8 cellular contexts compared by ENCODE assay signal in genomic region chr17:80773243-80773991, GRCh38.
DNase-seq lines count a peak whose midpoint lies in the region; ATAC-seq, FAIRE-seq and TF ChIP-seq lines count a peak whose summit lies in the region.

No MANE protein-coding gene starts in this region.

- H3K27me3 Mint-ChIP-seq in CD8-positive, alpha-beta T cell (ENCODE audit: low read depth), result no peaks in the 10 kb centered on the region
- H3K27me3 Mint-ChIP-seq in nephron progenitor cell (ENCODE audit: low read depth, poor library complexity), result peaks cover 15% of the 10 kb centered on the region

- peaks cover 61% of the 10 kb centered on the region for H3K4me1 Mint-ChIP-seq in CD8-positive, alpha-beta T cell (ENCODE audit: low read depth)
- peaks cover 64% of the 10 kb centered on the region for H3K4me1 Mint-ChIP-seq in nephron progenitor cell

- no peaks in the 10 kb centered on the region for H3K9me3 Mint-ChIP-seq in CD8-positive, alpha-beta T cell
- no peaks in the 10 kb centered on the region for H3K9me3 Mint-ChIP-seq in nephron progenitor cell

- no peaks in the 10 kb centered on the region for H3K36me3 ChIP-seq in CD8-positive, alpha-beta T cell (ENCODE audit: insufficient read depth, low read length)

- peak overlapping the region; percentile 75 for H3K4me3 Mint-ChIP-seq in CD8-positive, alpha-beta T cell
- no peak overlapping the region for H3K4me3 Mint-ChIP-seq in nephron progenitor cell

- POLR2A ChIA-PET in CD8-positive, alpha-beta T cell (lab: Charles Lee), result interaction anchor here (1.2 to 1.8 kb wide), 2 partner anchors 10 to 319 kb away, joined by 4 to 13 read pairs; no protein-coding TSS in a partner anchor

- ATAC-seq in CD8-positive, alpha-beta T cell, result peak; percentile 81
- no peak for ATAC-seq in HG02870 (IDR thresholded peaks at IDR 0.05; ENCODE audit: unreplicated experiment)

- DNase-seq in CD8-positive, alpha-beta T cell, result peak in 1 of 7 experiments; percentile 56
- DNase-seq in NCI-H1092 treated with DMSO at 0.1 percent for 48 hours (lab: John Stamatoyannopoulos, UW), result peak; percentile 87
- DNase-seq in cerebellum (ENCODE audit: low spot score), result peak; percentile 88
- no peak for DNase-seq in nephron progenitor cell
- no peak for DNase-seq in activated gamma-delta T cell treated with Interleukin-2 at 50 U/mL for 16 hours
- no peak for DNase-seq in RCC 7860 (ENCODE audit: low spot score)
- DNase-seq in NCI-H128 (lab: John Stamatoyannopoulos, UW; ENCODE audit: unreplicated experiment), result no peak

- no peak for TF ChIP-seq CTCF in CD8-positive, alpha-beta T cell (IDR thresholded peaks at IDR 0.05)
- no peak for TF ChIP-seq CTCF in nephron progenitor cell (IDR thresholded peaks at IDR 0.05)

- peak overlapping the region; percentile 95 for H3K27ac Mint-ChIP-seq in CD8-positive, alpha-beta T cell
- H3K27ac Mint-ChIP-seq in nephron progenitor cell, result peak overlapping the region; percentile 98

- no peak overlapping the region for H3K27ac ChIP-seq in CD8-positive, alpha-beta T cell (ENCODE audit: low read depth, low read length)

- CTCF ChIA-PET in CD8-positive, alpha-beta T cell (lab: Charles Lee), result interaction anchor here (0.8 to 2.4 kb wide), 13 partner anchors 10 to 346 kb away, joined by 3 to 13 read pairs (median 4); no protein-coding TSS in a partner anchor

- H3K4me3 ChIP-seq in CD8-positive, alpha-beta T cell (ENCODE audit: low read depth, low read length), result no peak overlapping the region

- peaks cover 45% of the 10 kb centered on the region for H3K36me3 Mint-ChIP-seq in CD8-positive, alpha-beta T cell
- peaks cover 18% of the 10 kb centered on the region for H3K36me3 Mint-ChIP-seq in nephron progenitor cell (ENCODE audit: low read depth)

- H3K27me3 ChIP-seq in CD8-positive, alpha-beta T cell (ENCODE audit: insufficient read depth, low read length), result no peaks in the 10 kb centered on the region

- peaks cover 31% of the 10 kb centered on the region for H3K4me1 ChIP-seq in CD8-positive, alpha-beta T cell (ENCODE audit: insufficient read depth, low read length)

- no peak for FAIRE-seq in RCC 7860 (lab: Jason Lieb, UNC)

- H3K9me3 ChIP-seq in CD8-positive, alpha-beta T cell (ENCODE audit: low read length), result no peaks in the 10 kb centered on the region

- intact Hi-C loops in CD8-positive, alpha-beta T cell (cut with DNase I, micrococcal nuclease), result loop anchor here (5.0 kb wide), 4 partner anchors 36 to 196 kb away; no protein-coding TSS in a partner anchor

Comparison
In these comparisons a context has a peak if more than half of its experiments do, and no peak if none do; other contexts are left out.
1. DNase-seq: peak in NCI-H1092 treated with DMSO at 0.1 percent for 48 hours (single experiment) and cerebellum (single experiment); none in nephron progenitor cell (single experiment), activated gamma-delta T cell treated with Interleukin-2 at 50 U/mL for 16 hours (single experiment), RCC 7860 (single experiment) and NCI-H128 (single experiment).